In the genomic region with DNA sequence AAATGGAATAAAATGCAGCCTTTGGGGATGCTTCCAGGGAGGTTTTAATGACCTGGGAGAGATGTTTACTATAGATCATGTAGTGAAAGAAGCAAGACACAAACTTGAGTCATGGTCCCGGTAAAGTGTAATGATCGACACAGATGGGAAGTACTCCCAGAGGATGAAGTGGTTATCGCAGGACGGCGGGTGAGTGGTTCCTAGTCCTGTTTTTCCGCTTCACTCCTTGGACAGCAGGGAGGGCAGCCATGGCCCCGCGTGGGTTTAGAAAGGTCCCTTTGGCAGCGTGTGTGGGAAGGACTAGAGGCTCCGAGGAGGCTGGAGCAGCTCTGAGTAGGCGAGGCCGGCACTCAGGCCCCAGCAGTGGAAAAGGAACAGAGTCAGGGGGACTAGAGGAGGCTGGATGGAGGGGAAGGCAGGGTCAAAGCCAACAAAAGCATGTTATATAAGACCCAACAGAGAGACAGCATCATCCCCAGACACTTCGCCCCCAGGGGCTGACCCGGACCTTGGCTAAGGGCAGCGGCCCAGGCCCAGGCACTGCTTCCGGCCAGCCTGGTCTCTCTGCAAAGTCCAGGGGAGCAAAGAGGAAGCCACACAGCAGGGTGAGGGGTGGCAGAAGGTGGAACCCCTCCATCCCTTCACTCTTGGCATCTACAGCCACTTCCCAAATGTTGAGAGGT, we compare ENCODE assay signal across 9 cellular contexts. TPM values are rescaled to one million over a fixed set of nuclear protein-coding genes. Genes with fewer than 3 reads are reported as not detected.
DNase-seq lines count a peak whose midpoint lies in the region; ATAC-seq and TF ChIP-seq lines count a peak whose summit lies in the region.
"Had no signal": no experiment of that assay in that cellular context is flagged by ENCODE, and none has a peak within 500 bp of the region (broad histone marks: within the 10 kb centered on the region; RNA-seq: fewer than 3 reads in every experiment).

No MANE protein-coding gene starts in this region.

- no peak overlapping the region for H2AK5ac ChIP-seq in H9 (ENCODE audit: insufficient read length, low read length)

- no peak overlapping the region for H3K4me3 Mint-ChIP-seq in H9
- H3K4me3 Mint-ChIP-seq in T-cell, result no peak overlapping the region
- no peak overlapping the region for H3K4me3 Mint-ChIP-seq in stimulated activated naive B cell treated with anti-CD40 and anti-IgM and Interleukin-4, amounts not matched to agents 10 μg/mL and 1 μg/mL and 100 μg/mL, for 72 hours

- peaks cover 6% of the 10 kb centered on the region; the same call in 1 of the 2 replicates for H3K79me2 ChIP-seq in H9 (ENCODE audit: insufficient read depth, low read length)

- DNase-seq in H9 (no peak), adrenal gland (peak in 2 of 7 donors; percentile 52 to 63), left cardiac atrium (peak; percentile 53), T-cell (no peak), cerebellar cortex (ENCODE audit: low spot score) (no peak), DMS79 treated with DMSO at 0.1 percent for 48 hours (lab: John Stamatoyannopoulos, UW) (no peak)
- DNase-seq in stimulated activated naive B cell treated with anti-CD40 and anti-IgM and Interleukin-4, amounts not matched to agents 10 μg/mL and 1 μg/mL and 100 μg/mL, for 72 hours, result no peak
- DNase-seq: NCI-H510A treated with DMSO at 0.1 percent for 48 hours had no signal

- no peak overlapping the region for H4K5ac ChIP-seq in H9 (ENCODE audit: insufficient read length, low read depth, low read length)

- H3K4me2 ChIP-seq in H9 (ENCODE audit: insufficient read depth, insufficient read length, low read length) (no peak overlapping the region), skeletal muscle satellite cell (ENCODE audit: low read length) (peak overlapping the region; percentile 80)

- no peak overlapping the region for H3K18ac ChIP-seq in H9 (ENCODE audit: insufficient read length, low read depth, low read length)

- CTCF ChIA-PET in T-cell (lab: Charles Lee), result no interaction called here

- H2BK120ac ChIP-seq in H9 (ENCODE audit: low read depth, low read length, poor library complexity, severe bottlenecking), result no peak overlapping the region

- peaks cover 4% of the 10 kb centered on the region for H3K27me3 Mint-ChIP-seq in H9 (ENCODE audit: low read depth)
- H3K27me3 Mint-ChIP-seq in T-cell, result no peaks in the 10 kb centered on the region
- H3K27me3 Mint-ChIP-seq in stimulated activated naive B cell treated with anti-CD40 and anti-IgM and Interleukin-4, amounts not matched to agents 10 μg/mL and 1 μg/mL and 100 μg/mL, for 72 hours, result peaks cover 7 to 27% of the 10 kb centered on the region in 2 donors

- no peak overlapping the region for H2AFZ ChIP-seq in H9 (ENCODE audit: low read length)

- H3K9me3 Mint-ChIP-seq in H9, result no peaks in the 10 kb centered on the region; a peak in 1 of 5 replicates
- no peaks in the 10 kb centered on the region for H3K9me3 Mint-ChIP-seq in T-cell
- H3K9me3 Mint-ChIP-seq in stimulated activated naive B cell treated with anti-CD40 and anti-IgM and Interleukin-4, amounts not matched to agents 10 μg/mL and 1 μg/mL and 100 μg/mL, for 72 hours, result no peaks in the 10 kb centered on the region

- H3K27ac ChIP-seq in H9 (ENCODE audit: insufficient read length, low read depth, low read length) (no peak overlapping the region), adrenal gland (peak overlapping the region; percentile 70 to 94 (median 88))

- ATAC-seq in left cardiac atrium (peak; percentile 14), T-cell (replicated peaks in 1 of 4) (no peak)
- no peak for ATAC-seq in stimulated activated naive B cell treated with anti-CD40 and anti-IgM and Interleukin-4, amounts not matched to agents 10 μg/mL and 1 μg/mL and 100 μg/mL, for 72 hours (replicated peaks)

- H3K14ac ChIP-seq in H9 (ENCODE audit: insufficient read depth, low read length), result no peak overlapping the region

- peaks cover 0 to 14% of the 10 kb centered on the region in 2 donors for H3K36me3 ChIP-seq in adrenal gland (replicated peaks in 1 of 2)
- H3K36me3 ChIP-seq in skeletal muscle satellite cell (ENCODE audit: insufficient read depth, low read length), result peaks cover 79% of the 10 kb centered on the region

- H3K36me3 Mint-ChIP-seq in H9 (ENCODE audit: insufficient read depth in 1 of 3, low read depth in 3 of 3), result peaks cover 4 to 19% (median 7%) of the 10 kb centered on the region in 3 experiments
- peaks cover 4% of the 10 kb centered on the region for H3K36me3 Mint-ChIP-seq in T-cell
- no peaks in the 10 kb centered on the region for H3K36me3 Mint-ChIP-seq in stimulated activated naive B cell treated with anti-CD40 and anti-IgM and Interleukin-4, amounts not matched to agents 10 μg/mL and 1 μg/mL and 100 μg/mL, for 72 hours

- H3T11ph ChIP-seq in H9 (ENCODE audit: low read length), result no peak overlapping the region

- TF ChIP-seq POLR2A in adrenal gland (IDR thresholded peaks at IDR 0.05), result no peak

- H3K4me1 Mint-ChIP-seq in H9, result peaks cover 49 to 55% of the 10 kb centered on the region in 2 experiments
- H3K4me1 Mint-ChIP-seq in T-cell, result peaks cover 47 to 63% (median 54%) of the 10 kb centered on the region in 3 donors
- H3K4me1 Mint-ChIP-seq in stimulated activated naive B cell treated with anti-CD40 and anti-IgM and Interleukin-4, amounts not matched to agents 10 μg/mL and 1 μg/mL and 100 μg/mL, for 72 hours, result peaks cover 3 to 11% of the 10 kb centered on the region in 2 donors

- H2BK5ac ChIP-seq in H9 (ENCODE audit: insufficient read length, low read length), result no peak overlapping the region

- no peak overlapping the region for H4K91ac ChIP-seq in H9 (ENCODE audit: insufficient read length, low read depth, low read length)

- no peak overlapping the region for H2BK12ac ChIP-seq in H9 (ENCODE audit: insufficient read length, low read depth, low read length)

- H2BK15ac ChIP-seq in H9 (ENCODE audit: low read depth, low read length), result no peak overlapping the region

- intact Hi-C loops in adrenal gland (cut with DNase I) (no loop called here), left cardiac atrium (cut with DNase I) (no loop called here)

- TF ChIP-seq CTCF in H9 (conservative IDR thresholded peaks at IDR 0.05) (no peak), adrenal gland (IDR thresholded peaks at IDR 0.05) (peak in 1 of 6 experiments; percentile 27)

- no peak overlapping the region for H3K56ac ChIP-seq in H9 (ENCODE audit: insufficient read length, low read depth, low read length)

- no peak overlapping the region for H3K9ac ChIP-seq in H9 (ENCODE audit: extremely low read depth, insufficient read length, low read length)
- peak overlapping the region; percentile 71 for H3K9ac ChIP-seq in skeletal muscle satellite cell (ENCODE audit: low read depth, low read length)

- WGBS in H9 (ENCODE audit: extremely low coverage, insufficient read length, low lambda C conversion rate), result no CpG with 5 or more reads among the region's 16 CpGs
- WGBS in adrenal gland, 4 donors, result 44 to 71% (median 59%) methylated on average over 16 of the region's 16 CpGs

- H3K4me1 ChIP-seq in H9 (ENCODE audit: insufficient read depth, low read length) (no peaks in the 10 kb centered on the region; the same call in 1 of the 2 replicates), adrenal gland (replicated peaks in 1 of 2) (peaks cover 54 to 83% of the 10 kb centered on the region in 2 donors), skeletal muscle satellite cell (ENCODE audit: control insufficient read depth, insufficient read depth, low read length) (peaks cover 79% of the 10 kb centered on the region)

- POLR2A ChIA-PET in T-cell (lab: Charles Lee), result no interaction called here

- H4K8ac ChIP-seq in H9 (replicated peaks; ENCODE audit: insufficient read length, low read depth, low read length), result no peak overlapping the region

- peak overlapping the region; percentile 45 to 92 (median 89); a peak in 5 of 7 replicates for H3K27ac Mint-ChIP-seq in H9
- H3K27ac Mint-ChIP-seq in T-cell, result peak overlapping the region in 1 of 2 donors; percentile 59
- no peak overlapping the region for H3K27ac Mint-ChIP-seq in stimulated activated naive B cell treated with anti-CD40 and anti-IgM and Interleukin-4, amounts not matched to agents 10 μg/mL and 1 μg/mL and 100 μg/mL, for 72 hours

- no peak overlapping the region for H3K4ac ChIP-seq in H9 (ENCODE audit: low read depth, low read length)

- H3K9me3 ChIP-seq in H9 (ENCODE audit: control insufficient read depth, low read depth, low read length), result no peaks in the 10 kb centered on the region
- no peaks in the 10 kb centered on the region for H3K9me3 ChIP-seq in adrenal gland (replicated peaks in 1 of 3)
- no peaks in the 10 kb centered on the region for H3K9me3 ChIP-seq in skeletal muscle satellite cell (replicated peaks; ENCODE audit: low read length)

- peaks cover 2% of the 10 kb centered on the region for H4K20me1 ChIP-seq in H9 (ENCODE audit: control insufficient read depth, insufficient read depth, insufficient read length)

- H3K79me1 ChIP-seq in H9 (ENCODE audit: insufficient read depth, low read depth, low read length, poor library complexity, severe bottlenecking), result peaks cover 6% of the 10 kb centered on the region

- no peak overlapping the region for H2BK20ac ChIP-seq in H9 (ENCODE audit: low read depth, low read length, poor library complexity, severe bottlenecking)

- H3K23me2 ChIP-seq in H9 (ENCODE audit: insufficient read length, low read depth, low read length, poor library complexity, severe bottlenecking), result peaks cover 10% of the 10 kb centered on the region

- H3K27me3 ChIP-seq in H9 (ENCODE audit: insufficient read depth, low read length), result no peaks in the 10 kb centered on the region
- H3K27me3 ChIP-seq in adrenal gland, result no peaks in the 10 kb centered on the region
- H3K27me3 ChIP-seq in skeletal muscle satellite cell (ENCODE audit: control insufficient read depth, insufficient read depth, low read length), result no peaks in the 10 kb centered on the region

- no peak overlapping the region for H3K23ac ChIP-seq in H9 (ENCODE audit: insufficient read length, low read depth, low read length)

- H3K4me3 ChIP-seq in adrenal gland, result no peak overlapping the region
- peak overlapping the region; percentile 62 for H3K4me3 ChIP-seq in skeletal muscle satellite cell (ENCODE audit: low read length)

RNA-seq across cellular contexts. Expression of a gene that starts 49.1 kb away (rescaled TPM):
- total RNA-seq in H9 (2021) (22.1 and 22.3 TPM in 2 replicates), adrenal gland (100 to 1,000 TPM in 1 of 8 donors, 10 to 100 TPM in 7; 36.1 to 169 (median 69.5) TPM), left cardiac atrium (10 to 100 TPM; 40.4 to 41.5 TPM), T-cell (10 to 100 TPM in 4 of 5 donors, 1 to 10 TPM in 1; 3.8 to 18.2 (median 17.3) TPM)
- 10 to 100 TPM; 29.4 to 61.6 (median 29.7) TPM for polyA plus RNA-seq in adrenal gland
- 16.2 and 32.7 TPM in 2 replicates for total RNA-seq in skeletal muscle satellite cell (2012; rRNA removed)

Comparison
In these comparisons a context has a peak if more than half of its experiments do, and no peak if none do; other contexts are left out.
1. ATAC-seq: peak in left cardiac atrium (2 of 2); none in T-cell (0 of 4) and stimulated activated naive B cell treated with anti-CD40 and anti-IgM and Interleukin-4, amounts not matched to agents 10 μg/mL and 1 μg/mL and 100 μg/mL, for 72 hours (0 of 2).